ENCODE assay signal across 1 cellular context in the genomic region with DNA sequence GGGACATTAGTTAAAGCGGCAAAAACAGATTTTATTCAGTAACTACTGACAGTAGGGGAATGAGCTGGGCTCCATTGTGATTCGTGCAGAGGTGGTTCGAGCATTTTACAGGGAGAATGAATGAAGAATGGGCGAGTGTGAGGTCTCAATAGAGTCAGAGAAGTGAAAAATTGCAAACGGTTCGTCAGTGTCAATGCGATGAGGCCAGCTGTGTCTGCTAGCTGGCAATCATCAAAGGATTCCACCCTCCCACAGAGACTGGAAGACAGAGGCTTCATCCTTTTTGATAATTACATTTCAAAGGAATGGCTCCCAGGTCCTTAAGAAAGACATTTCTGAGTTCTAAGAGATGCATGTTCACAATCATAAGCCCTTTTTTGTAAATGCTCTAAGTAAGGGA.
TF ChIP-seq lines count a peak whose summit lies in the region.

No MANE protein-coding gene starts in this region.

TF ChIP-seq in K562, 482 proteins besides CTCF, POLR2A, EP300 and RAD21 (continued from another document):
- TF ChIP-seq NR2C1 (IDR thresholded peaks at IDR 0.05) (no peak), NR2C1 (tag; IDR thresholded peaks at IDR 0.05) (no peak), NR4A1 (CRISPR knock-in tag; IDR thresholded peaks at IDR 0.05) (no peak), NR4A1 (tag; IDR thresholded peaks at IDR 0.05) (no peak), BACH1 (tag; IDR thresholded peaks at IDR 0.05) (no peak), FOXM1 (IDR thresholded peaks at IDR 0.05; ENCODE audit: low read depth) (no peak), FOXM1 (CRISPR knock-in tag; IDR thresholded peaks at IDR 0.05; ENCODE audit: low read depth) (no peak), EP400 (IDR thresholded peaks at IDR 0.05) (no peak), ZNF507 (tag; conservative IDR thresholded peaks at IDR 0.05) (no peak), POLR2AphosphoS2 (IDR thresholded peaks at IDR 0.05; ENCODE audit: low read length) (no peak), SIRT6 (IDR thresholded peaks at IDR 0.05; ENCODE audit: low read depth, low read length) (no peak)
- TF ChIP-seq, protein P1, sequence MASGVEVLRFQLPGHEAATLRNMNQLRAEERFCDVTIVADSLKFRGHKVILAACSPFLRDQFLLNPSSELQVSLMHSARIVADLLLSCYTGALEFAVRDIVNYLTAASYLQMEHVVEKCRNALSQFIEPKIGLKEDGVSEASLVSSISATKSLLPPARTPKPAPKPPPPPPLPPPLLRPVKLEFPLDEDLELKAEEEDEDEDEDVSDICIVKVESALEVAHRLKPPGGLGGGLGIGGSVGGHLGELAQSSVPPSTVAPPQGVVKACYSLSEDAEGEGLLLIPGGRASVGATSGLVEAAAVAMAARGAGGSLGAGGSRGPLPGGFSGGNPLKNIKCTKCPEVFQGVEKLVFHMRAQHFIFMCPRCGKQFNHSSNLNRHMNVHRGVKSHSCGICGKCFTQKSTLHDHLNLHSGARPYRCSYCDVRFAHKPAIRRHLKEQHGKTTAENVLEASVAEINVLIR (CRISPR knock-in tag; IDR thresholded peaks at IDR 0.05): no peak
TF ChIP-seq in K562: peak in this region for 0.
